In the genomic region with DNA sequence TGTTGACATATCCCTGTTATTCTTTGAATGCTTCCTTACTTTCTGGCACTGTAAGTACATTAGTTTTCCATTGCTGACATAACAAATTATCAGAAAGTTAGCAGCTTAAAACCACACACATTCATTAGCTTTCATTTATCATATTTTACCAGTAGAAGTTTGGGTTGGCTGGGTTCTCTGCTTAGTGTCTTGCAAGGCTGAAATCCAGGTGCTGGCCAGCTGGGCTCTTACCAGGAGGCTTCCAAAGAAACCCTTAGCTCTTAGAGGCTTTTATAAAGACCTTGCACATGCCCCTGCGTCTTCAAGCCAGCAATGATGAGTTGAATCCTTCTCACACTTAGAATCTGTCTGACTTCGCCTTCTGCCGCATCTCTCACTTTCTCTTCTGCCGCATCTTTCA, we compare ENCODE assay signal across 26 cellular contexts.
DNase-seq lines count a peak whose midpoint lies in the region; ATAC-seq, FAIRE-seq and TF ChIP-seq lines count a peak whose summit lies in the region.
"Had no signal": no experiment of that assay in that cellular context is flagged by ENCODE, and none has a peak within 500 bp of the region (broad histone marks: within the 10 kb centered on the region; RNA-seq: fewer than 3 reads in every experiment).

No MANE protein-coding gene starts in this region.

- no peak for FAIRE-seq in astrocyte (lab: Jason Lieb, UNC)
- FAIRE-seq: GM12892, urothelium cell line had no signal

- DNase-seq in astrocyte (ENCODE audit: low read depth) (peak; percentile 96), fibroblast of lung (ENCODE audit: low read depth in 2 of 2) (peak; percentile 69 to 95), progenitor cell of endocrine pancreas (ENCODE audit: low spot score, unreplicated experiment) (no peak)
- DNase-seq in activated CD8-positive, alpha-beta memory T cell treated with anti-CD3 and anti-CD28 coated beads, Interleukin-2, amount 50 U/mL, for 48 hours: no peak
- DNase-seq in central memory CD4-positive, alpha-beta T cell: no peak
- DNase-seq: activated CD4-positive, alpha-beta memory T cell treated with anti-CD3 and anti-CD28 coated beads, Interleukin-2, amount 10 ng/mL, durations not matched to agents 7 days and 5 days; activated gamma-delta T cell; Calu3; foreskin melanocyte; Karpas-422; mesendoderm; naive B cell; NCI-H510A; NK-92 treated with Interleukin-12 subunit alpha and Interleukin-12 subunit beta, amount 100 ng/mL, for 24 hours; PC-9; SHP77 treated with DMSO at 0.1 percent for 48 hours; stimulated activated CD4-positive, alpha-beta T cell treated with anti-CD3 and anti-CD28 coated beads, Interleukin-12 subunit alpha, Interleukin-12 subunit beta, amount 100 ng/mL, for 4 hours; stimulated activated CD4-positive, alpha-beta T cell treated with anti-CD3 and anti-CD28 coated beads, Interleukin-4, amount 100 ng/mL, for 24 hours; stimulated activated naive B cell treated with anti-CD40 and anti-IgM and Interleukin-4, amounts not matched to agents 10 μg/mL and 1 μg/mL and 100 μg/mL, for 72 hours had no signal

- H2AFZ ChIP-seq in astrocyte (ENCODE audit: low read depth, low read length) (no peak overlapping the region), fibroblast of lung (ENCODE audit: low read length) (no peak overlapping the region)
- H2AFZ ChIP-seq: PC-9 had no signal

- H3K27ac Mint-ChIP-seq in astrocyte (ENCODE audit: unreplicated experiment) (no peak overlapping the region), progenitor cell of endocrine pancreas (peak overlapping the region; percentile 37)
- H3K27ac Mint-ChIP-seq: activated CD4-positive, alpha-beta memory T cell treated with anti-CD3 and anti-CD28 coated beads, Interleukin-2, amount 10 ng/mL, durations not matched to agents 7 days and 5 days; stimulated activated naive B cell treated with anti-CD40 and anti-IgM and Interleukin-4, amounts not matched to agents 10 μg/mL and 1 μg/mL and 100 μg/mL, for 72 hours had no signal

- H4K20me1 ChIP-seq in astrocyte (ENCODE audit: insufficient read depth, low read length): peaks cover 29% of the 10 kb centered on the region
- H4K20me1 ChIP-seq in fibroblast of lung (ENCODE audit: control insufficient read depth, extremely low read depth, insufficient read depth, low read length): no peaks in the 10 kb centered on the region

- H3K4me3 ChIP-seq in HEK293 (ENCODE audit: low read depth, low read length) (no peak overlapping the region), astrocyte (ENCODE audit: insufficient read depth, low read depth, low read length) (no peak overlapping the region), fibroblast of lung (replicated peaks in 1 of 4; ENCODE audit: control extremely low read depth in 1 of 4, insufficient read depth in 1 of 4, low read depth in 3 of 4, low read length in 4 of 4) (no peak overlapping the region)
- H3K4me3 ChIP-seq: PC-9, suprapubic skin had no signal

- no peak for ATAC-seq in HG02610 (IDR thresholded peaks at IDR 0.05; ENCODE audit: unreplicated experiment)
- ATAC-seq: activated CD4-positive, CD25-positive, alpha-beta regulatory T cell treated with anti-CD3 and anti-CD28 coated beads, Interleukin-2, amount 50 U/mL, for 24 hours; stimulated activated naive B cell treated with anti-CD40 and anti-IgM and Interleukin-4, amounts not matched to agents 10 μg/mL and 1 μg/mL and 100 μg/mL, for 72 hours had no signal

- H3K27me3 Mint-ChIP-seq in astrocyte (ENCODE audit: low read depth, unreplicated experiment): no peaks in the 10 kb centered on the region
- H3K27me3 Mint-ChIP-seq in progenitor cell of endocrine pancreas: no peaks in the 10 kb centered on the region
- H3K27me3 Mint-ChIP-seq: activated CD4-positive, alpha-beta memory T cell treated with anti-CD3 and anti-CD28 coated beads, Interleukin-2, amount 10 ng/mL, durations not matched to agents 7 days and 5 days; naive B cell; stimulated activated naive B cell treated with anti-CD40 and anti-IgM and Interleukin-4, amounts not matched to agents 10 μg/mL and 1 μg/mL and 100 μg/mL, for 72 hours had no signal

- H3K9me3 ChIP-seq in HEK293 (ENCODE audit: control insufficient read depth, insufficient read depth, low read depth, low read length) (no peaks in the 10 kb centered on the region), astrocyte (ENCODE audit: insufficient read depth, low read depth, low read length) (no peaks in the 10 kb centered on the region), fibroblast of lung (ENCODE audit: control insufficient read depth, insufficient read depth, low read depth, low read length) (no peaks in the 10 kb centered on the region)

- H3K4me2 ChIP-seq in astrocyte (ENCODE audit: low read length): no peak overlapping the region
- H3K4me2 ChIP-seq in fibroblast of lung (ENCODE audit: extremely low read depth, insufficient read depth, low read length): no peak overlapping the region
- H3K4me2 ChIP-seq: PC-9 had no signal

- H3K4me3 Mint-ChIP-seq in astrocyte (ENCODE audit: unreplicated experiment): no peak overlapping the region
- no peak overlapping the region for H3K4me3 Mint-ChIP-seq in progenitor cell of endocrine pancreas (ENCODE audit: low read depth)
- H3K4me3 Mint-ChIP-seq: activated CD4-positive, alpha-beta memory T cell treated with anti-CD3 and anti-CD28 coated beads, Interleukin-2, amount 10 ng/mL, durations not matched to agents 7 days and 5 days; naive B cell; stimulated activated naive B cell treated with anti-CD40 and anti-IgM and Interleukin-4, amounts not matched to agents 10 μg/mL and 1 μg/mL and 100 μg/mL, for 72 hours had no signal

- peaks cover 35% of the 10 kb centered on the region for H3K79me2 ChIP-seq in astrocyte (ENCODE audit: insufficient read depth, low read length)
- H3K79me2 ChIP-seq in fibroblast of lung (ENCODE audit: control insufficient read depth, insufficient read depth, low read length): peaks cover 2% of the 10 kb centered on the region

- no peak overlapping the region for H3K9ac ChIP-seq in astrocyte (ENCODE audit: low read length)
- no peak overlapping the region for H3K9ac ChIP-seq in fibroblast of lung (ENCODE audit: insufficient read depth, low read length)

- H3K27me3 ChIP-seq in astrocyte (ENCODE audit: insufficient read depth, low read length) (no peaks in the 10 kb centered on the region), fibroblast of lung (ENCODE audit: control insufficient read depth, insufficient read depth, low read length) (no peaks in the 10 kb centered on the region)
- H3K27me3 ChIP-seq: suprapubic skin had no signal

- H3K4me1 Mint-ChIP-seq in astrocyte (ENCODE audit: low read depth, unreplicated experiment): peaks cover 4% of the 10 kb centered on the region
- H3K4me1 Mint-ChIP-seq in progenitor cell of endocrine pancreas (ENCODE audit: low read depth): peaks cover 4% of the 10 kb centered on the region
- H3K4me1 Mint-ChIP-seq: activated CD4-positive, alpha-beta memory T cell treated with anti-CD3 and anti-CD28 coated beads, Interleukin-2, amount 10 ng/mL, durations not matched to agents 7 days and 5 days had no signal

- POLR2A ChIA-PET in HEK293 (lab: Yijun Ruan, JAX): no interaction called here

- H3K36me3 Mint-ChIP-seq in astrocyte (ENCODE audit: low read depth, unreplicated experiment): peaks cover 10% of the 10 kb centered on the region
- peaks cover 42% of the 10 kb centered on the region for H3K36me3 Mint-ChIP-seq in progenitor cell of endocrine pancreas (ENCODE audit: insufficient read depth)

- H3K36me3 ChIP-seq in HEK293 (ENCODE audit: control insufficient read depth in 2 of 2, insufficient read depth in 1 of 2, low read length in 2 of 2): no peaks in the 10 kb centered on the region; a peak in 1 of 3 replicates
- H3K36me3 ChIP-seq in astrocyte (ENCODE audit: insufficient read depth, low read length): no peaks in the 10 kb centered on the region
- no peaks in the 10 kb centered on the region for H3K36me3 ChIP-seq in fibroblast of lung (ENCODE audit: control insufficient read depth, insufficient read depth, low read length)

- no peaks in the 10 kb centered on the region for H3K4me1 ChIP-seq in HEK293 (ENCODE audit: control insufficient read depth, insufficient read depth, low read length)
- no peaks in the 10 kb centered on the region for H3K4me1 ChIP-seq in astrocyte (ENCODE audit: insufficient read depth, low read length)
- H3K4me1 ChIP-seq in fibroblast of lung (ENCODE audit: control insufficient read depth, extremely low read depth, insufficient read depth, low read length): no peaks in the 10 kb centered on the region
- H3K4me1 ChIP-seq: suprapubic skin had no signal

- TF ChIP-seq CTCF in HEK293 (tag by site-specific recombination; IDR thresholded peaks at IDR 0.05) (no peak), astrocyte (IDR thresholded peaks at IDR 0.05; ENCODE audit: insufficient read depth, low read depth, low read length) (no peak), fibroblast of lung (conservative IDR thresholded peaks at IDR 0.05 in 1 of 2, IDR thresholded peaks at IDR 0.05 in 1 of 2; ENCODE audit: low read depth in 1 of 2, low read length in 2 of 2) (no peak), progenitor cell of endocrine pancreas (IDR thresholded peaks at IDR 0.05; ENCODE audit: unreplicated experiment) (no peak)

- no peak overlapping the region for H3K27ac ChIP-seq in HEK293 (ENCODE audit: extremely low read depth, low read depth, low read length)
- no peak overlapping the region for H3K27ac ChIP-seq in astrocyte (ENCODE audit: low read depth, low read length)
- no peak overlapping the region for H3K27ac ChIP-seq in fibroblast of lung (ENCODE audit: insufficient read depth, low read length)
- H3K27ac ChIP-seq: C4-2B, PC-9, suprapubic skin had no signal

- CTCF ChIA-PET in HEK293 (lab: Yijun Ruan, JAX): no interaction called here

- peaks cover 4% of the 10 kb centered on the region for H3K9me3 Mint-ChIP-seq in astrocyte (ENCODE audit: unreplicated experiment)
- H3K9me3 Mint-ChIP-seq in progenitor cell of endocrine pancreas (ENCODE audit: low read depth): peaks cover 19% of the 10 kb centered on the region

TF ChIP-seq in HEK293, 187 proteins besides CTCF, POLR2A, EP300 and RAD21:
- TF ChIP-seq PRDM1 (tag by site-specific recombination; IDR thresholded peaks at IDR 0.05) (peak; percentile 87), ZNF558 (tag by site-specific recombination; IDR thresholded peaks at IDR 0.05) (no peak)

Comparison
In these comparisons a context has a peak if more than half of its experiments do, and no peak if none do; other contexts are left out.
1. DNase-seq: peak in astrocyte (single experiment) and fibroblast of lung (2 of 2); none in progenitor cell of endocrine pancreas (single experiment), activated CD8-positive, alpha-beta memory T cell treated with anti-CD3 and anti-CD28 coated beads, Interleukin-2, amount 50 U/mL, for 48 hours (single experiment) and central memory CD4-positive, alpha-beta T cell (single experiment).